Comparison of ENCODE assay signal across 1 cellular context in the genomic region with DNA sequence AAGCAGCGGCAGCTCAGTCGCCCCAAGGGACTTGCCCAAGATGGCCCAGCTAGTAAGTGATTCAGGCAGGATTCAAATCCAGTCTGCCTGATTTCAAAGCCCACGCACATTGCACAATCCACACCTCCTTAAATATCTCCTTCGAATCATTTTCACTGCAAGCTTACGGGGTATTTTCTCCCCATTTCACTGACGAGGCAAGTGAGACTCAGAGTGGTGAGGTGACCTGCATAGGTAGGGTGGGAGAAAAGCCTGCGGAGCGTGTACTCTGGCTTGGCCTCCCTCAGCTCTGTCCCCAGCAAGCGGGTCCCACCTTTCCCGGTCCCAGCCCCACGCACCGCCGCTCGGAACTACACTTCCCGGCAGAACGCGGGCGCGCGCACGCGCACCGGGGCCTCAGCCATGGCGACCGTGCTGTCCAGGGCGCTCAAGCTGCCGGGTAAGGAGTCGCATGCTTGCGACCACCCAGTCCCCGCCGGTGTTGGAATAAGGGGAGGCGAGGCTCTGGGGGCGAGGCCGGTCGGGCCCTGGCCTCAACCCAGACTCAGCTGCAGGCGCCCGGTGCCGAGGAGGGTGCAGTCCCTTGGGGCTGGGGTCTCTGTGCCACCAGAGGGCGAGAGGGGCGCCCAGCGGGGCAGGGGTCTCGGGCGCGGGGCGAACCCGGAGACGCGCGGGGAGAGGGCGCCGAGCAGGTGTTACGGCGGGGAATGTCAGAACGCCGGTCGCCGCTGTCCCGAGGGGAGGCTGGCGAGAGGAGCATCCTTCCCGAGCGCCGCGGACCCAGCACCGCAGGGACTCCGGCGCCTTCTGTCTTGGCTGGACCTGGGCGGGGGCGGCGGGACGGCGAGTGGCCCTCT.
TF ChIP-seq lines count a peak whose summit lies in the region.

A gene with protein sequence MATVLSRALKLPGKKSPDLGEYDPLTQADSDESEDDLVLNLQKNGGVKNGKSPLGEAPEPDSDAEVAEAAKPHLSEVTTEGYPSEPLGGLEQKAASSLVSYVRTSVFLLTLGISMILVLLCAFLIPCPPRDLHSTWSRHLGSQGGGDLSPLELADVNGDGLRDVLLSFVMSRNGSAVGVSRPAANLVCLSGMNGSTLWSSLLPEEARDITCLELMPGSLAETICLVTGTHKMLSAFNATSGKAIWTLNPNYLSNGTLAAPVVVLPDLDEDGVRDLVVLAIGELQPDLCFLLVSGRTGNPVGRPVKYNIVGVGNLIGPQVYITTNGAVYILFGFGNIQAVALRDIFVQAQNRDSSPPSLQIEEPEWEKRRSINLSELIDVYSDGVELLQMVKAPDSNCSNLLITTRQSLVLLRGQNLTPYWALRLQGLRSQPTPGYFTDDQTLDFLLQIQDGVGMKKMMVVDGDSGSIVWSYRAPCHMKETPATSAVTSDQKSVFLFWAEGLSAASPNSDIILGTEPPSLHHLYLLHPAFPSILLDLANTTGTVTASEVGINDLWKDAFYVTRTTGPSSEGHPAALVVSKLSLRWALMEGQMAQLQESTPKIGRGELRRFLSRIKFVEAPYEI (plus strand): TSS at position 380 of the 857 bp plus-strand sequence. CDS start 23 bp downstream, at position 403.

TF ChIP-seq in HepG2, 621 proteins besides CTCF, POLR2A, EP300 and RAD21 (continued from another document and continues in another):
- TF ChIP-seq, protein P1, sequence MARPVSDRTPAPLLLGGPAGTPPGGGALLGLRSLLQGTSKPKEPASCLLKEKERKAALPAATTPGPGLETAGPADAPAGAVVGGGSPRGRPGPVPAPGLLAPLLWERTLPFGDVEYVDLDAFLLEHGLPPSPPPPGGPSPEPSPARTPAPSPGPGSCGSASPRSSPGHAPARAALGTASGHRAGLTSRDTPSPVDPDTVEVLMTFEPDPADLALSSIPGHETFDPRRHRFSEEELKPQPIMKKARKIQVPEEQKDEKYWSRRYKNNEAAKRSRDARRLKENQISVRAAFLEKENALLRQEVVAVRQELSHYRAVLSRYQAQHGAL (CRISPR knock-in tag; IDR thresholded peaks at IDR 0.05; ENCODE audit: not compliant biosample characterization): peak; percentile 83
- peak; percentile 27; the same call in 1 of the 2 replicates for TF ChIP-seq TSC22D2 (CRISPR knock-in tag; IDR thresholded peaks at IDR 0.05; ENCODE audit: borderline replicate concordance)
- TF ChIP-seq KDM3A (CRISPR knock-in tag; IDR thresholded peaks at IDR 0.05; ENCODE audit: low read depth): peak; percentile 71; the same call in 1 of the 2 replicates
- TF ChIP-seq REL (CRISPR knock-in tag; conservative IDR thresholded peaks at IDR 0.05): 0 out of 2 replicates have a peak, but pooled peaks have one; percentile 22
- TF ChIP-seq HNRNPLL (IDR thresholded peaks at IDR 0.05; ENCODE audit: low read depth, low read length, poor library complexity, severe bottlenecking): peak; percentile 37
- TF ChIP-seq, protein P2, sequence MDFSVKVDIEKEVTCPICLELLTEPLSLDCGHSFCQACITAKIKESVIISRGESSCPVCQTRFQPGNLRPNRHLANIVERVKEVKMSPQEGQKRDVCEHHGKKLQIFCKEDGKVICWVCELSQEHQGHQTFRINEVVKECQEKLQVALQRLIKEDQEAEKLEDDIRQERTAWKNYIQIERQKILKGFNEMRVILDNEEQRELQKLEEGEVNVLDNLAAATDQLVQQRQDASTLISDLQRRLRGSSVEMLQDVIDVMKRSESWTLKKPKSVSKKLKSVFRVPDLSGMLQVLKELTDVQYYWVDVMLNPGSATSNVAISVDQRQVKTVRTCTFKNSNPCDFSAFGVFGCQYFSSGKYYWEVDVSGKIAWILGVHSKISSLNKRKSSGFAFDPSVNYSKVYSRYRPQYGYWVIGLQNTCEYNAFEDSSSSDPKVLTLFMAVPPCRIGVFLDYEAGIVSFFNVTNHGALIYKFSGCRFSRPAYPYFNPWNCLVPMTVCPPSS (IDR thresholded peaks at IDR 0.05): no peak
- 0 out of 2 replicates have a peak, but pooled peaks have one; percentile 46 for TF ChIP-seq SNAI1 (CRISPR knock-in tag; IDR thresholded peaks at IDR 0.05; ENCODE audit: borderline replicate concordance)
- TF ChIP-seq, protein P3, sequence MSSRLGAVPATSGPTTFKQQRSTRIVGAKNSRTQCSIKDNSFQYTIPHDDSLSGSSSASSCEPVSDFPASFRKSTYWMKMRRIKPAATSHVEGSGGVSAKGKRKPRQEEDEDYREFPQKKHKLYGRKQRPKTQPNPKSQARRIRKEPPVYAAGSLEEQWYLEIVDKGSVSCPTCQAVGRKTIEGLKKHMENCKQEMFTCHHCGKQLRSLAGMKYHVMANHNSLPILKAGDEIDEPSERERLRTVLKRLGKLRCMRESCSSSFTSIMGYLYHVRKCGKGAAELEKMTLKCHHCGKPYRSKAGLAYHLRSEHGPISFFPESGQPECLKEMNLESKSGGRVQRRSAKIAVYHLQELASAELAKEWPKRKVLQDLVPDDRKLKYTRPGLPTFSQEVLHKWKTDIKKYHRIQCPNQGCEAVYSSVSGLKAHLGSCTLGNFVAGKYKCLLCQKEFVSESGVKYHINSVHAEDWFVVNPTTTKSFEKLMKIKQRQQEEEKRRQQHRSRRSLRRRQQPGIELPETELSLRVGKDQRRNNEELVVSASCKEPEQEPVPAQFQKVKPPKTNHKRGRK (CRISPR knock-in tag; IDR thresholded peaks at IDR 0.05): no peak
- TF ChIP-seq ZBTB20 (CRISPR knock-in tag; IDR thresholded peaks at IDR 0.05; ENCODE audit: borderline replicate concordance, low read depth): peak; percentile 54; the same call in 1 of the 2 replicates
- no peak for TF ChIP-seq IKZF1 (IDR thresholded peaks at IDR 0.05)
- peak; percentile 37; the same call in 1 of the 2 replicates for TF ChIP-seq NR2C2 (CRISPR knock-in tag; IDR thresholded peaks at IDR 0.05; ENCODE audit: borderline replicate concordance)
- peak; percentile 52; the same call in 1 of the 2 replicates for TF ChIP-seq ZNF292 (CRISPR knock-in tag; IDR thresholded peaks at IDR 0.05; ENCODE audit: borderline replicate concordance, low read depth)
- TF ChIP-seq ZNF263 (CRISPR knock-in tag; IDR thresholded peaks at IDR 0.05): 0 out of 2 replicates have a peak, but pooled peaks have one; percentile 25
- no peak for TF ChIP-seq PHF5A (CRISPR knock-in tag; IDR thresholded peaks at IDR 0.05; ENCODE audit: low read depth, unreplicated experiment)
- TF ChIP-seq ZNF225 (CRISPR knock-in tag; IDR thresholded peaks at IDR 0.05): peak; percentile 30; the same call in 1 of the 2 replicates
- peak; percentile 66; the same call in 1 of the 2 replicates for TF ChIP-seq KLF6 (CRISPR knock-in tag; IDR thresholded peaks at IDR 0.05)
- TF ChIP-seq HES4 (CRISPR knock-in tag; IDR thresholded peaks at IDR 0.05; ENCODE audit: borderline replicate concordance): 0 out of 2 replicates have a peak, but pooled peaks have one; percentile 53
- peak; percentile 68; the same call in 1 of the 2 replicates for TF ChIP-seq SALL2 (CRISPR knock-in tag; IDR thresholded peaks at IDR 0.05)
- 0 out of 2 replicates have a peak, but pooled peaks have one; percentile 19 for TF ChIP-seq SIX4 (CRISPR knock-in tag; IDR thresholded peaks at IDR 0.05)
- no peak for TF ChIP-seq TCF7L2 (IDR thresholded peaks at IDR 0.05; ENCODE audit: low read depth, low read length)
- TF ChIP-seq, protein P4, sequence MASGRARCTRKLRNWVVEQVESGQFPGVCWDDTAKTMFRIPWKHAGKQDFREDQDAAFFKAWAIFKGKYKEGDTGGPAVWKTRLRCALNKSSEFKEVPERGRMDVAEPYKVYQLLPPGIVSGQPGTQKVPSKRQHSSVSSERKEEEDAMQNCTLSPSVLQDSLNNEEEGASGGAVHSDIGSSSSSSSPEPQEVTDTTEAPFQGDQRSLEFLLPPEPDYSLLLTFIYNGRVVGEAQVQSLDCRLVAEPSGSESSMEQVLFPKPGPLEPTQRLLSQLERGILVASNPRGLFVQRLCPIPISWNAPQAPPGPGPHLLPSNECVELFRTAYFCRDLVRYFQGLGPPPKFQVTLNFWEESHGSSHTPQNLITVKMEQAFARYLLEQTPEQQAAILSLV (CRISPR knock-in tag; IDR thresholded peaks at IDR 0.05; ENCODE audit: borderline replicate concordance): peak; percentile 61; the same call in 1 of the 2 replicates
- TF ChIP-seq GABPB1 (CRISPR knock-in tag; IDR thresholded peaks at IDR 0.05): peak; percentile 82; the same call in 1 of the 2 replicates
- no peak for TF ChIP-seq NFYC (CRISPR knock-in tag; IDR thresholded peaks at IDR 0.05)
- TF ChIP-seq TBX2 (CRISPR knock-in tag; IDR thresholded peaks at IDR 0.05; ENCODE audit: borderline replicate concordance): peak; percentile 70
- TF ChIP-seq PAX8 (CRISPR knock-in tag; IDR thresholded peaks at IDR 0.05; ENCODE audit: borderline replicate concordance): no peak; the same call in 1 of the 2 replicates
- TF ChIP-seq RFXAP (CRISPR knock-in tag; IDR thresholded peaks at IDR 0.05; ENCODE audit: borderline replicate concordance): peak; percentile 36; the same call in 1 of the 2 replicates
- peak; percentile 31; the same call in 1 of the 2 replicates for TF ChIP-seq KDM5A (IDR thresholded peaks at IDR 0.05; ENCODE audit: borderline replicate concordance, low read length)
- peak; percentile 71 for TF ChIP-seq MXD4 (CRISPR knock-in tag; IDR thresholded peaks at IDR 0.05)
- TF ChIP-seq ZNF891 (CRISPR knock-in tag; IDR thresholded peaks at IDR 0.05): no peak
- peak; percentile 64; the same call in 1 of the 2 replicates for TF ChIP-seq ZNF788 (CRISPR knock-in tag; IDR thresholded peaks at IDR 0.05; ENCODE audit: borderline replicate concordance)
- TF ChIP-seq, protein P5, sequence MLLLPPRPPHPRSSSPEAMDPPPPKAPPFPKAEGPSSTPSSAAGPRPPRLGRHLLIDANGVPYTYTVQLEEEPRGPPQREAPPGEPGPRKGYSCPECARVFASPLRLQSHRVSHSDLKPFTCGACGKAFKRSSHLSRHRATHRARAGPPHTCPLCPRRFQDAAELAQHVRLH (CRISPR knock-in tag; IDR thresholded peaks at IDR 0.05; ENCODE audit: borderline replicate concordance, low read depth): no peak
- no peak for TF ChIP-seq ZNF326 (CRISPR knock-in tag; IDR thresholded peaks at IDR 0.05; ENCODE audit: borderline replicate concordance)
- TF ChIP-seq JDP2 (CRISPR knock-in tag; IDR thresholded peaks at IDR 0.05; ENCODE audit: borderline replicate concordance): no peak
- peak; percentile 41; the same call in 1 of the 2 replicates for TF ChIP-seq NFKBIZ (CRISPR knock-in tag; IDR thresholded peaks at IDR 0.05)
- TF ChIP-seq, protein P6, sequence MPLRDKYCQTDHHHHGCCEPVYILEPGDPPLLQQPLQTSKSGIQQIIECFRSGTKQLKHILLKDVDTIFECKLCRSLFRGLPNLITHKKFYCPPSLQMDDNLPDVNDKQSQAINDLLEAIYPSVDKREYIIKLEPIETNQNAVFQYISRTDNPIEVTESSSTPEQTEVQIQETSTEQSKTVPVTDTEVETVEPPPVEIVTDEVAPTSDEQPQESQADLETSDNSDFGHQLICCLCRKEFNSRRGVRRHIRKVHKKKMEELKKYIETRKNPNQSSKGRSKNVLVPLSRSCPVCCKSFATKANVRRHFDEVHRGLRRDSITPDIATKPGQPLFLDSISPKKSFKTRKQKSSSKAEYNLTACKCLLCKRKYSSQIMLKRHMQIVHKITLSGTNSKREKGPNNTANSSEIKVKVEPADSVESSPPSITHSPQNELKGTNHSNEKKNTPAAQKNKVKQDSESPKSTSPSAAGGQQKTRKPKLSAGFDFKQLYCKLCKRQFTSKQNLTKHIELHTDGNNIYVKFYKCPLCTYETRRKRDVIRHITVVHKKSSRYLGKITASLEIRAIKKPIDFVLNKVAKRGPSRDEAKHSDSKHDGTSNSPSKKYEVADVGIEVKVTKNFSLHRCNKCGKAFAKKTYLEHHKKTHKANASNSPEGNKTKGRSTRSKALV (CRISPR knock-in tag; IDR thresholded peaks at IDR 0.05): peak; percentile 65; the same call in 1 of the 2 replicates
- peak; percentile 53; the same call in 1 of the 2 replicates for TF ChIP-seq ZNF441 (CRISPR knock-in tag; IDR thresholded peaks at IDR 0.05; ENCODE audit: borderline replicate concordance)
- TF ChIP-seq NCOA1 (CRISPR knock-in tag; IDR thresholded peaks at IDR 0.05): 0 out of 2 replicates have a peak, but pooled peaks have one; percentile 40
- TF ChIP-seq ZSCAN22 (CRISPR knock-in tag; IDR thresholded peaks at IDR 0.05): no peak
- peak; percentile 61; the same call in 1 of the 2 replicates for TF ChIP-seq ZNF230 (CRISPR knock-in tag; IDR thresholded peaks at IDR 0.05)
- 0 out of 2 replicates have a peak, but pooled peaks have one; percentile 34 for TF ChIP-seq ZNF430 (CRISPR knock-in tag; IDR thresholded peaks at IDR 0.05)
- TF ChIP-seq, protein P7, sequence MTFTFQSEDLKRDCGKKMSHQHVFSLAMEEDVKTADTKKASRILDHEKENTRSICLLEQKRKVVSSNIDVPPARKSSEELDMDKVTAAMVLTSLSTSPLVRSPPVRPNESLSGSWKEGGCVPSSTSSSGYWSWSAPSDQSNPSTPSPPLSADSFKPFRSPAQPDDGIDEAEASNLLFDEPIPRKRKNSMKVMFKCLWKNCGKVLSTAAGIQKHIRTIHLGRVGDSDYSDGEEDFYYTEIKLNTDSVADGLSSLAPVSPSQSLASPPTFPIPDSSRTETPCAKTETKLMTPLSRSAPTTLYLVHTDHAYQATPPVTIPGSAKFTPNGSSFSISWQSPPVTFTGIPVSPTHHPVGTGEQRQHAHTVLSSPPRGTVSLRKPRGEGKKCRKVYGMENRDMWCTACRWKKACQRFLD (CRISPR knock-in tag; IDR thresholded peaks at IDR 0.05; ENCODE audit: borderline replicate concordance): no peak
- 0 out of 2 replicates have a peak, but pooled peaks have one; percentile 57 for TF ChIP-seq SAFB2 (CRISPR knock-in tag; IDR thresholded peaks at IDR 0.05; ENCODE audit: borderline replicate concordance, low read depth)
- peak; percentile 76 for TF ChIP-seq RBFOX2 (IDR thresholded peaks at IDR 0.05; ENCODE audit: low read depth, low read length)
- TF ChIP-seq ZNF367 (CRISPR knock-in tag; IDR thresholded peaks at IDR 0.05; ENCODE audit: borderline replicate concordance): no peak
- peak; percentile 35; the same call in 1 of the 2 replicates for TF ChIP-seq ZNF746 (CRISPR knock-in tag; IDR thresholded peaks at IDR 0.05)
- TF ChIP-seq RXRA (CRISPR knock-in tag; IDR thresholded peaks at IDR 0.05): no peak; the same call in 1 of the 2 replicates
- TF ChIP-seq SAP130 (CRISPR knock-in tag; IDR thresholded peaks at IDR 0.05; ENCODE audit: low read depth): peak; percentile 57
- TF ChIP-seq ZNF768 (CRISPR knock-in tag; IDR thresholded peaks at IDR 0.05): peak; percentile 89; the same call in 1 of the 2 replicates
- peak; percentile 94; the same call in 1 of the 2 replicates for TF ChIP-seq MTA1 (CRISPR knock-in tag; IDR thresholded peaks at IDR 0.05; ENCODE audit: borderline replicate concordance)
- TF ChIP-seq HCFC1 (IDR thresholded peaks at IDR 0.05; ENCODE audit: low read depth, low read length): peak; percentile 86
- TF ChIP-seq TAF1 (CRISPR knock-in tag; IDR thresholded peaks at IDR 0.05): peak; percentile 87
- TF ChIP-seq BORCS8-MEF2B (CRISPR knock-in tag; IDR thresholded peaks at IDR 0.05): no peak
